Comparison of ENCODE assay signal across 11 cellular contexts in genomic region chr1:66624412-66625060, GRCh38.
DNase-seq lines count a peak whose midpoint lies in the region; ATAC-seq and TF ChIP-seq lines count a peak whose summit lies in the region.
"Had no signal": no experiment of that assay in that cellular context is flagged by ENCODE, and none has a peak within 500 bp of the region (broad histone marks: within the 10 kb centered on the region; RNA-seq: fewer than 3 reads in every experiment).

No MANE protein-coding gene starts in this region.

- no peak overlapping the region for H3K27ac Mint-ChIP-seq in endodermal cell

- DNase-seq in activated CD4-positive, CD25-positive, alpha-beta regulatory T cell treated with anti-CD3 and anti-CD28 coated beads, Interleukin-2, amount 50 U/mL, for 72 hours: no peak
- peak; percentile 75 for DNase-seq in RKO (ENCODE audit: low spot score)
- peak; percentile 37 for DNase-seq in epithelial cell of prostate (ENCODE audit: low read depth, low spot score)
- no peak for DNase-seq in endodermal cell
- no peak for DNase-seq in substantia nigra (lab: John Stamatoyannopoulos, UW)
- DNase-seq: activated CD8-positive, alpha-beta memory T cell treated with anti-CD3 and anti-CD28 coated beads for 24 hours had no signal

- H3K4me3 ChIP-seq in skeletal muscle satellite cell (ENCODE audit: low read length) (no peak overlapping the region), endodermal cell (ENCODE audit: low read length) (no peak overlapping the region)
- H3K4me3 ChIP-seq: SK-N-MC had no signal

- H3K36me3 ChIP-seq in skeletal muscle satellite cell (ENCODE audit: insufficient read depth, low read length): peaks cover 4% of the 10 kb centered on the region
- no peaks in the 10 kb centered on the region for H3K36me3 ChIP-seq in endodermal cell (ENCODE audit: control insufficient read depth, insufficient read depth, low read length)

- H3K27ac ChIP-seq in epithelial cell of prostate (no peak overlapping the region), endodermal cell (ENCODE audit: low read depth, low read length) (no peak overlapping the region), substantia nigra (ENCODE audit: low read depth, low read length, poor library complexity, severe bottlenecking) (no peak overlapping the region)
- H3K27ac ChIP-seq: SK-N-MC had no signal

- H3K9me3 ChIP-seq in skeletal muscle satellite cell (replicated peaks; ENCODE audit: low read length) (no peaks in the 10 kb centered on the region), endodermal cell (ENCODE audit: control insufficient read depth, low read length) (no peaks in the 10 kb centered on the region)

- H3K4me1 ChIP-seq in skeletal muscle satellite cell (ENCODE audit: control insufficient read depth, insufficient read depth, low read length) (peaks cover 21% of the 10 kb centered on the region), endodermal cell (ENCODE audit: control insufficient read depth, insufficient read depth, low read length) (no peaks in the 10 kb centered on the region)

- no peaks in the 10 kb centered on the region for H3K9me3 Mint-ChIP-seq in endodermal cell

- ATAC-seq in activated CD4-positive, CD25-positive, alpha-beta regulatory T cell treated with anti-CD3 and anti-CD28 coated beads, Interleukin-2, amount 50 U/mL, for 24 hours: peak; percentile 71 to 74
- no peak for ATAC-seq in HG03039 (IDR thresholded peaks at IDR 0.05; ENCODE audit: unreplicated experiment)
- ATAC-seq: HepG2 had no signal

- H3K27me3 ChIP-seq in skeletal muscle satellite cell (ENCODE audit: control insufficient read depth, insufficient read depth, low read length) (no peaks in the 10 kb centered on the region), endodermal cell (ENCODE audit: control insufficient read depth, insufficient read depth, low read length, poor library complexity, severe bottlenecking) (no peaks in the 10 kb centered on the region)

- H3K4me3 Mint-ChIP-seq in endodermal cell: no peak overlapping the region

- H3K27me3 Mint-ChIP-seq in endodermal cell (ENCODE audit: insufficient read depth): no peaks in the 10 kb centered on the region

- peak overlapping the region; percentile 1 for H3K4me2 ChIP-seq in skeletal muscle satellite cell (ENCODE audit: low read length)

- H3K36me3 Mint-ChIP-seq in endodermal cell (ENCODE audit: low read depth): no peaks in the 10 kb centered on the region

- H3K4me1 Mint-ChIP-seq in endodermal cell: no peaks in the 10 kb centered on the region

- TF ChIP-seq CTCF in endodermal cell (conservative IDR thresholded peaks at IDR 0.05): no peak

- 100% methylated on average over 1 of the region's 1 CpG for WGBS in endodermal cell (ENCODE audit: insufficient coverage in 1 of 2, insufficient read length in 1 of 2), 2 experiments

- H3K9ac ChIP-seq in skeletal muscle satellite cell (ENCODE audit: low read depth, low read length) (peak overlapping the region; percentile 31), endodermal cell (ENCODE audit: extremely low read depth, low read length, poor library complexity, severe bottlenecking) (no peak overlapping the region)

Comparison
In these comparisons a context has a peak if more than half of its experiments do, and no peak if none do; other contexts are left out.
1. DNase-seq: peak in RKO (single experiment) and epithelial cell of prostate (single experiment); none in activated CD4-positive, CD25-positive, alpha-beta regulatory T cell treated with anti-CD3 and anti-CD28 coated beads, Interleukin-2, amount 50 U/mL, for 72 hours (single experiment), endodermal cell (single experiment) and substantia nigra (0 of 49).